In the genomic region with DNA sequence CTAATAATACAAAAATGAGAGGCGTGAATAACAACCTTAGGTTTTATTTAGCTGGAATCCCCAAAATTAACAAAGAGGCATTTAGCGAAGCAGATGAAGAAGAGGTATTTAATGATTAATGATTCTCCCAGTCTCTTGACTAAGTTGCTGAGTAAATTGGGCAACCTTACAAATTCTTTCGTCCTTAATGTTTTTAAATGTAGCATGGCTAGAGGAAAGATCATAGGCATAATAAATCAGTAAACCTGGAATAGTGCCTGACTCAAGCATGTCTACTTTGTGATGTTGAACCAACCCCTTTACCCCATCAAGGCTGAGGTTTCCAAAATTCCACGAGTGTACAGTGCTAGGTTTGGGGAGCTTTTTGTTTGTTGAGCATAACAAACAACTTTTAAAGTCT, we compare ENCODE assay signal across 30 cellular contexts. TPM values are rescaled to one million over a fixed set of nuclear protein-coding genes. Genes with fewer than 3 reads are reported as not detected.
"Had no signal": no experiment of that assay in that cellular context is flagged by ENCODE, and none has a peak within 500 bp of the region (broad histone marks: within the 10 kb centered on the region; RNA-seq: fewer than 3 reads in every experiment).

No MANE protein-coding gene starts in this region.

- H3K27me3 ChIP-seq: Peyer's patch, SJCRH30 had no signal

- H3K36me3 ChIP-seq: brain microvascular endothelial cell, Peyer's patch, SJCRH30 had no signal

- H3K4me1 Mint-ChIP-seq: activated naive CD8-positive, alpha-beta T cell treated with anti-CD3 and anti-CD28 coated beads, Interleukin-2, amount 50 U/mL, for 24 hours had no signal

- H3K9ac ChIP-seq: SK-N-SH had no signal

- H3K4me2 ChIP-seq: SK-N-SH had no signal

- ATAC-seq: activated naive CD8-positive, alpha-beta T cell treated with anti-CD3 and anti-CD28 coated beads, Interleukin-2, amount 50 U/mL, for 24 hours; activated T-cell treated with anti-CD3 and anti-CD28 coated beads, Interleukin-2, amount 50 U/mL, for 4 hours had no signal

- H3K27ac ChIP-seq: brain microvascular endothelial cell, Peyer's patch, RWPE1, SJCRH30, VCaP had no signal

- DNase-seq: activated CD4-positive, alpha-beta T cell treated with anti-CD3 and anti-CD28 coated beads, Interleukin-2, amount 10 ng/mL, durations not matched to agents 7 days and 5 days; activated CD4-positive, CD25-positive, alpha-beta regulatory T cell; activated CD8-positive, alpha-beta memory T cell treated with anti-CD3 and anti-CD28 coated beads for 24 hours; activated effector memory CD4-positive, alpha-beta T cell treated with anti-CD3 and anti-CD28 coated beads, Interleukin-2, amount 50 U/mL, for 16 hours; activated naive CD4-positive, alpha-beta T cell treated with Interleukin-2 at 50 U/mL for 16 hours; activated naive CD8-positive, alpha-beta T cell treated with anti-CD3 and anti-CD28 coated beads, Interleukin-2, amount 50 U/mL, for 24 hours; activated T-cell treated with anti-CD3 and anti-CD28 coated beads, Interleukin-2, amount 50 U/mL, for 4 hours; amygdala; brain microvascular endothelial cell; KBM-7; NCI-H1048; NCI-H1417; NCI-H2029; NCI-H2107; NCI-H2171 treated with DMSO at 0.1 percent for 48 hours; NCI-H510A treated with DMSO at 0.1 percent for 48 hours; NCI-H69; Peyer's patch; Right ventricle myocardium superior; SJCRH30; SK-N-SH; T-helper 1 cell had no signal

- H3K9me3 Mint-ChIP-seq: activated CD4-positive, alpha-beta memory T cell treated with anti-CD3 and anti-CD28 coated beads for 36 hours; activated CD4-positive, alpha-beta T cell treated with anti-CD3 and anti-CD28 coated beads, Interleukin-2, amount 10 ng/mL, durations not matched to agents 7 days and 5 days; activated naive CD4-positive, alpha-beta T cell treated with anti-CD3 and anti-CD28 coated beads, Interleukin-2, amount 50 U/mL, for 72 hours; activated naive CD8-positive, alpha-beta T cell treated with anti-CD3 and anti-CD28 coated beads, Interleukin-2, amount 50 U/mL, for 24 hours; activated T-cell treated with anti-CD3 and anti-CD28 coated beads, Interleukin-2, amount 50 U/mL, for 4 hours had no signal

- H3K9me3 ChIP-seq: Peyer's patch, SJCRH30, SK-N-SH had no signal

- H3K4me1 ChIP-seq: Peyer's patch, SJCRH30 had no signal

- H3K4me3 ChIP-seq: Peyer's patch, SJCRH30 had no signal

- H3K4me3 Mint-ChIP-seq: activated CD4-positive, alpha-beta memory T cell treated with anti-CD3 and anti-CD28 coated beads for 36 hours; activated CD4-positive, alpha-beta T cell treated with anti-CD3 and anti-CD28 coated beads, Interleukin-2, amount 10 ng/mL, durations not matched to agents 7 days and 5 days; activated naive CD8-positive, alpha-beta T cell treated with anti-CD3 and anti-CD28 coated beads, Interleukin-2, amount 50 U/mL, for 24 hours; activated T-cell treated with anti-CD3 and anti-CD28 coated beads, Interleukin-2, amount 50 U/mL, for 4 hours had no signal

- H3K36me3 Mint-ChIP-seq: activated CD4-positive, alpha-beta memory T cell treated with anti-CD3 and anti-CD28 coated beads for 36 hours; activated naive CD4-positive, alpha-beta T cell treated with anti-CD3 and anti-CD28 coated beads, Interleukin-2, amount 50 U/mL, for 72 hours had no signal

- H3K27ac Mint-ChIP-seq: activated CD4-positive, alpha-beta memory T cell treated with anti-CD3 and anti-CD28 coated beads for 36 hours; activated CD4-positive, alpha-beta T cell treated with anti-CD3 and anti-CD28 coated beads, Interleukin-2, amount 10 ng/mL, durations not matched to agents 7 days and 5 days; activated naive CD4-positive, alpha-beta T cell treated with anti-CD3 and anti-CD28 coated beads, Interleukin-2, amount 50 U/mL, for 72 hours; activated naive CD8-positive, alpha-beta T cell treated with anti-CD3 and anti-CD28 coated beads, Interleukin-2, amount 50 U/mL, for 24 hours had no signal

RNA-seq across cellular contexts. Expression of gene BHMT, which starts 7.9 kb away (rescaled TPM):
- total RNA-seq: activated CD4-positive, alpha-beta memory T cell treated with anti-CD3 and anti-CD28 coated beads for 36 hours; activated CD4-positive, alpha-beta T cell treated with anti-CD3 and anti-CD28 coated beads, Interleukin-2, amount 10 ng/mL, durations not matched to agents 7 days and 5 days; activated naive CD4-positive, alpha-beta T cell treated with anti-CD3 and anti-CD28 coated beads, Interleukin-2, amount 50 U/mL, for 72 hours; cardiac septum; LHCN-M2; M059J; Peyer's patch; SJCRH30; T-helper 2 cell treated with Interferon-gamma antibody and Interleukin-4, amounts not matched to agents 100 ng/mL and 5 ng/mL, for 36 hours had no signal

RNA-seq across cellular contexts. Expression of gene BHMT2, which starts 49.9 kb away (rescaled TPM):
- total RNA-seq: activated CD4-positive, alpha-beta memory T cell treated with anti-CD3 and anti-CD28 coated beads for 36 hours; activated CD4-positive, alpha-beta T cell treated with anti-CD3 and anti-CD28 coated beads, Interleukin-2, amount 10 ng/mL, durations not matched to agents 7 days and 5 days; activated naive CD4-positive, alpha-beta T cell treated with anti-CD3 and anti-CD28 coated beads, Interleukin-2, amount 50 U/mL, for 72 hours; activated T-cell treated with anti-CD3 and anti-CD28 coated beads, Interleukin-2, amount 50 U/mL, for 4 hours; M059J; SJCRH30; T-helper 2 cell treated with Interferon-gamma antibody and Interleukin-4, amounts not matched to agents 100 ng/mL and 5 ng/mL, for 36 hours had no signal

RNA-seq across cellular contexts. Expression of gene DMGDH, which starts 50.0 kb away (rescaled TPM):
- total RNA-seq: activated CD4-positive, alpha-beta T cell treated with anti-CD3 and anti-CD28 coated beads, Interleukin-2, amount 10 ng/mL, durations not matched to agents 7 days and 5 days; M059J; SJCRH30; T-helper 2 cell treated with Interferon-gamma antibody and Interleukin-4, amounts not matched to agents 100 ng/mL and 5 ng/mL, for 36 hours had no signal
